In genomic region chr17:80260791-80261158, GRCh38 we compare ENCODE assay signal across 8 cellular contexts. TPM values are rescaled to one million over a fixed set of nuclear protein-coding genes. Genes with fewer than 3 reads are reported as not detected.
A peak's percentile ranks its signal among the peaks of the same experiment; 100 is the strongest.
DNase-seq lines count a peak whose midpoint lies in the region; ATAC-seq and TF ChIP-seq lines count a peak whose summit lies in the region.

Gene RNF213 (plus strand): TSS chr17:80260852. CDS start chr17:80263682, 2,830 bp downstream.

- in situ Hi-C loops in GM13976 (cut with MboI; ENCODE audit: low sequenced_read_pairs, unreplicated experiment) = no loop called here

- H3K27me3 Mint-ChIP-seq in IgD-negative memory B cell = peaks cover 2% of the 10 kb centered on the region

- H3K36me3 Mint-ChIP-seq in IgD-negative memory B cell = peaks cover 2% of the 10 kb centered on the region

- H3K27ac Mint-ChIP-seq in IgD-negative memory B cell = peak within 1 kb of the TSS; percentile 77 to 97 (median 95)

- ATAC-seq in HG03378 (IDR thresholded peaks at IDR 0.05; ENCODE audit: unreplicated experiment) = no peak

- H3K9me3 Mint-ChIP-seq in IgD-negative memory B cell = no peaks in the 10 kb centered on the region

- H3K4me3 Mint-ChIP-seq in IgD-negative memory B cell = peak within 1 kb of the TSS; percentile 90 to 96 (median 94)

- TF ChIP-seq CTCF in GM13976 (IDR thresholded peaks at IDR 0.05; ENCODE audit: borderline replicate concordance, control extremely low read depth, extremely low read depth, insufficient read depth, missing control alignments) = no peak
- TF ChIP-seq CTCF in choroid plexus epithelial cell (conservative IDR thresholded peaks at IDR 0.05; ENCODE audit: low read depth, low read length) = no peak

- DNase-seq in A172 (ENCODE audit: low spot score) (peak; percentile 33), GM13976 (ENCODE audit: low spot score) (peak; percentile 89), UCSD-AML1 (lab: John Stamatoyannopoulos, UW; ENCODE audit: unreplicated experiment) (peak; percentile 50), choroid plexus epithelial cell (ENCODE audit: low read depth) (peak; percentile 34), kidney tubule cell (ENCODE audit: low spot score) (peak; percentile 54)
- DNase-seq in stimulated activated CD8-positive, alpha-beta memory T cell treated with anti-CD3 and anti-CD28 coated beads, Interleukin-12 subunit alpha, Interleukin-12 subunit beta, amount 100 ng/mL, for 4 hours (ENCODE audit: low read depth) = peak; percentile 38

- H3K4me3 ChIP-seq in choroid plexus epithelial cell (ENCODE audit: low read depth, low read length) = peak within 1 kb of the TSS; percentile 82

- peaks cover 34 to 39% (median 35%) of the 10 kb centered on the region in 3 donors for H3K4me1 Mint-ChIP-seq in IgD-negative memory B cell

RNA-seq across cellular contexts. Expression of gene RNF213, which starts in this region (rescaled TPM):
- 63.3 and 66.2 TPM in 2 replicates for total RNA-seq in A172 (2014; rRNA removed; shearing (Covaris generic))
- 26.2 TPM for polyA plus RNA-seq in IgD-negative memory B cell

Comparison
In these comparisons a context has a peak if more than half of its experiments do, and no peak if none do; other contexts are left out.
1. DNase-seq: peak in every context shown above with its lines; median percentile 89 in GM13976; 54 in kidney tubule cell; 50 in UCSD-AML1; 38 in stimulated activated CD8-positive, alpha-beta memory T cell treated with anti-CD3 and anti-CD28 coated beads, Interleukin-12 subunit alpha, Interleukin-12 subunit beta, amount 100 ng/mL, for 4 hours; 34 in choroid plexus epithelial cell; 33 in A172.